In the genomic region with DNA sequence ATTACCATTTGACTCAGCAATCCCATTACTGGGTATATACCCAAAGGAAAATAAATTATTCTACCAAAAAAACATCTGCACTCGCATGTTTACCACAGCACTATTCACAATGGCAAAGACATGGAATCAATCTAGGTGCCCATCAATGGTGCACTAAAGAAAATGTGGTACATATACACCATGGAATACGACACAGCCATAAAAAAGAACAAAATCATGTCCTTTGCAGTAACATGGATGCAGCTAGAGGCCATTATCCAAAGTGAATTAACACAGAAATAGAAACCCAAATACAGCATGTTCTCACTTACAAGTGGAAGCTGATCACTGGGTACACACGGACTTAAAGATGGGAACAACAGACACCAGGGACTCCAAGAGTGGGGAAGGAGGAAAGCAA, we compare ENCODE assay signal across 27 cellular contexts. TPM values are rescaled to one million over a fixed set of nuclear protein-coding genes. Genes with fewer than 3 reads are reported as not detected.
A peak's percentile ranks its signal among the peaks of the same experiment; 100 is the strongest.
DNase-seq lines count a peak whose midpoint lies in the region; ATAC-seq and TF ChIP-seq lines count a peak whose summit lies in the region.
"Had no signal": no experiment of that assay in that cellular context is flagged by ENCODE, and none has a peak within 500 bp of the region (broad histone marks: within the 10 kb centered on the region; RNA-seq: fewer than 3 reads in every experiment).

No MANE protein-coding gene starts in this region.

- no peak overlapping the region for H2AFZ ChIP-seq in OCI-LY7 (ENCODE audit: low read length)
- no peak overlapping the region for H2AFZ ChIP-seq in Karpas-422 (ENCODE audit: low read length)

- no peaks in the 10 kb centered on the region for H3K9me3 ChIP-seq in BLaER1
- no peaks in the 10 kb centered on the region for H3K9me3 ChIP-seq in OCI-LY7 (ENCODE audit: low read length)
- H3K9me3 ChIP-seq in A673 (ENCODE audit: low read depth, low read length, poor library complexity, severe bottlenecking), result no peaks in the 10 kb centered on the region
- no peaks in the 10 kb centered on the region for H3K9me3 ChIP-seq in Karpas-422 (ENCODE audit: low read length)
- H3K9me3 ChIP-seq: neutrophil, spleen, uterus had no signal

- no peak for ATAC-seq in memory B cell (ENCODE audit: low read depth)
- ATAC-seq: foreskin keratinocyte, PC-3, T-helper 17 cell had no signal

- POLR2A ChIA-PET in OCI-LY7 (lab: Charles Lee) (interaction anchor here (0.6 kb wide), 1 partner anchor 316 kb away, joined by 3 read pairs; no protein-coding TSS in a partner anchor), A673 (lab: Charles Lee; ENCODE audit: low non-redundant PET) (no interaction called here)

- H3K4me3 Mint-ChIP-seq in activated CD4-positive, alpha-beta T cell treated with anti-CD3 and anti-CD28 coated beads, Interleukin-2, amount 10 ng/mL, durations not matched to agents 24 days and 14 days, result peak overlapping the region; percentile 45
- H3K4me3 Mint-ChIP-seq in memory B cell, result peak overlapping the region; percentile 18

- DNase-seq in activated CD4-positive, alpha-beta T cell treated with anti-CD3 and anti-CD28 coated beads, Interleukin-2, amount 10 ng/mL, durations not matched to agents 24 days and 14 days, result no peak
- DNase-seq in activated CD4-positive, alpha-beta T cell treated with anti-CD3 and anti-CD28 coated beads for 48 hours, result no peak
- DNase-seq in OCI-LY7 (ENCODE audit: low spot score) (no peak), memory B cell (ENCODE audit: low spot score in 2 of 2) (no peak), A673 (ENCODE audit: low spot score) (no peak), Karpas-422 (no peak), NCI-H1694 (lab: John Stamatoyannopoulos, UW) (no peak)
- DNase-seq: activated CD8-positive, alpha-beta memory T cell treated with anti-CD3 and anti-CD28 coated beads, Interleukin-2, amount 50 U/mL, for 4 hours; C1 segment of cervical spinal cord; dorsolateral prefrontal cortex; foreskin keratinocyte; H9; Kasumi-1; kidney glomerular epithelial cell; mesenchymal stem cell; NCI-H1105 treated with DMSO at 0.1 percent for 48 hours; NCI-H2107; NCI-H748 treated with DMSO at 0.1 percent for 48 hours; PC-3; SIG-M5; spleen; substantia nigra; T-helper 17 cell; uterus had no signal

- BruUV-seq in OCI-LY7 (replicated peaks; lab: Mats Ljungman, UMichigan), result no TSS peak
- BruUV-seq in A673 (replicated peaks; lab: Mats Ljungman, UMichigan), result no TSS peak

- H3K4me3 ChIP-seq in BLaER1 (no peak overlapping the region), OCI-LY7 (ENCODE audit: low read depth, low read length, poor library complexity, severe bottlenecking) (no peak overlapping the region), A673 (ENCODE audit: low read depth, low read length, poor library complexity, severe bottlenecking) (no peak overlapping the region), Karpas-422 (ENCODE audit: low read length) (no peak overlapping the region)
- H3K4me3 ChIP-seq: spleen, uterus had no signal

- H3K27me3 ChIP-seq in BLaER1, result no peaks in the 10 kb centered on the region
- H3K27me3 ChIP-seq in A673 (replicated peaks; ENCODE audit: insufficient read depth, low read depth, low read length, poor library complexity), result no peaks in the 10 kb centered on the region
- H3K27me3 ChIP-seq in Karpas-422 (ENCODE audit: low read length), result no peaks in the 10 kb centered on the region
- H3K27me3 ChIP-seq: dorsolateral prefrontal cortex, foreskin keratinocyte, neutrophil, spleen, uterus had no signal

- H3K36me3 Mint-ChIP-seq in activated CD4-positive, alpha-beta T cell treated with anti-CD3 and anti-CD28 coated beads, Interleukin-2, amount 10 ng/mL, durations not matched to agents 24 days and 14 days (ENCODE audit: low read depth), result peaks cover 12% of the 10 kb centered on the region
- peaks cover 7% of the 10 kb centered on the region for H3K36me3 Mint-ChIP-seq in memory B cell

- H4K20me1 ChIP-seq in BLaER1, result 0 out of 2 replicates have a peak, but pooled peaks cover 7% of the 10 kb centered on the region
- no peaks in the 10 kb centered on the region for H4K20me1 ChIP-seq in OCI-LY7 (ENCODE audit: insufficient read depth, low read length)
- no peaks in the 10 kb centered on the region for H4K20me1 ChIP-seq in Karpas-422 (ENCODE audit: insufficient read depth, low read depth, low read length)

- H3K4me2 ChIP-seq in BLaER1 (peak overlapping the region; percentile 88), OCI-LY7 (ENCODE audit: low read length) (peak overlapping the region; percentile 75; the same call in 1 of the 2 replicates), Karpas-422 (ENCODE audit: low read depth, low read length, poor library complexity, severe bottlenecking) (no peak overlapping the region)

- H3K9me2 ChIP-seq in OCI-LY7 (ENCODE audit: insufficient read depth, low read length) (no peaks in the 10 kb centered on the region), Karpas-422 (replicated peaks; ENCODE audit: insufficient read depth, low read length) (no peaks in the 10 kb centered on the region)

- intact Hi-C loops in activated CD4-positive, alpha-beta T cell treated with anti-CD3 and anti-CD28 coated beads, Interleukin-2, amount 10 ng/mL, durations not matched to agents 24 days and 14 days (cut with micrococcal nuclease), result loop anchor here (5.0 kb wide), 2 partner anchors 366 to 986 kb away; a partner anchor contains a TSS
- intact Hi-C loops in OCI-LY7 (cut with micrococcal nuclease; ENCODE audit: unreplicated experiment), result loop anchor here (5.0 kb wide), 1 partner anchor 121 kb away; a partner anchor contains a TSS
- intact Hi-C loops in A673 (cut with micrococcal nuclease; ENCODE audit: unreplicated experiment), result loop anchor here (10.0 kb wide), 1 partner anchor 284 kb away; no protein-coding TSS in a partner anchor

- H3K4me1 Mint-ChIP-seq in activated CD4-positive, alpha-beta T cell treated with anti-CD3 and anti-CD28 coated beads, Interleukin-2, amount 10 ng/mL, durations not matched to agents 24 days and 14 days, result peaks cover 17% of the 10 kb centered on the region
- H3K4me1 Mint-ChIP-seq in memory B cell, result peaks cover 16% of the 10 kb centered on the region

- H3K27ac Mint-ChIP-seq in activated CD4-positive, alpha-beta T cell treated with anti-CD3 and anti-CD28 coated beads, Interleukin-2, amount 10 ng/mL, durations not matched to agents 24 days and 14 days, result no peak overlapping the region
- H3K27ac Mint-ChIP-seq in memory B cell, result no peak overlapping the region
- H3K27ac Mint-ChIP-seq: H9, T-helper 17 cell had no signal

- H3K4me1 ChIP-seq in BLaER1 (peaks cover 26% of the 10 kb centered on the region), OCI-LY7 (ENCODE audit: insufficient read depth, low read length, poor library complexity, severe bottlenecking) (peaks cover 15% of the 10 kb centered on the region), A673 (ENCODE audit: insufficient read depth, low read length, poor library complexity, severe bottlenecking) (peaks cover 12% of the 10 kb centered on the region), Karpas-422 (ENCODE audit: low read length) (peaks cover 14% of the 10 kb centered on the region)
- H3K4me1 ChIP-seq: uterus had no signal

- H3K9ac ChIP-seq in BLaER1 (no peak overlapping the region), Karpas-422 (ENCODE audit: low read length) (no peak overlapping the region)

- no peaks in the 10 kb centered on the region for H3K27me3 Mint-ChIP-seq in activated CD4-positive, alpha-beta T cell treated with anti-CD3 and anti-CD28 coated beads, Interleukin-2, amount 10 ng/mL, durations not matched to agents 24 days and 14 days
- no peaks in the 10 kb centered on the region for H3K27me3 Mint-ChIP-seq in memory B cell
- H3K27me3 Mint-ChIP-seq: T-helper 17 cell had no signal

- H3K79me2 ChIP-seq in OCI-LY7 (ENCODE audit: insufficient read depth, low read depth, low read length) (peaks cover 64% of the 10 kb centered on the region), Karpas-422 (ENCODE audit: low read length) (peaks cover 64% of the 10 kb centered on the region)

- H3K36me3 ChIP-seq in BLaER1 (peaks cover 55% of the 10 kb centered on the region), OCI-LY7 (ENCODE audit: insufficient read depth, low read length) (peaks cover 54% of the 10 kb centered on the region), A673 (ENCODE audit: insufficient read depth, low read length, poor library complexity, severe bottlenecking) (peaks cover 15% of the 10 kb centered on the region), Karpas-422 (ENCODE audit: insufficient read depth, low read length) (peaks cover 34% of the 10 kb centered on the region; the same call in 1 of the 2 replicates)
- H3K36me3 ChIP-seq: uterus had no signal

- CTCF ChIA-PET in OCI-LY7 (lab: Charles Lee; ENCODE audit: unreplicated experiment), result no interaction called here
- CTCF ChIA-PET in A673 (lab: Charles Lee), result no interaction called here

- H3K9me3 Mint-ChIP-seq in activated CD4-positive, alpha-beta T cell treated with anti-CD3 and anti-CD28 coated beads, Interleukin-2, amount 10 ng/mL, durations not matched to agents 24 days and 14 days, result no peaks in the 10 kb centered on the region
- H3K9me3 Mint-ChIP-seq in memory B cell, result peaks cover 1% of the 10 kb centered on the region

- TF ChIP-seq CTCF in OCI-LY7 (conservative IDR thresholded peaks at IDR 0.05; ENCODE audit: low read length) (no peak), A673 (conservative IDR thresholded peaks at IDR 0.05; ENCODE audit: low read depth, low read length) (no peak)

- no peak overlapping the region for H3K27ac ChIP-seq in BLaER1
- no peak overlapping the region for H3K27ac ChIP-seq in OCI-LY7 (ENCODE audit: low read depth, low read length, poor library complexity, severe bottlenecking)
- H3K27ac ChIP-seq in A673 (ENCODE audit: low read depth, low read length, poor library complexity, severe bottlenecking), result no peak overlapping the region
- no peak overlapping the region for H3K27ac ChIP-seq in Karpas-422 (ENCODE audit: low read length)
- H3K27ac ChIP-seq: dorsolateral prefrontal cortex, epithelial cell of prostate, foreskin keratinocyte, neutrophil, spleen, uterus had no signal

RNA-seq across cellular contexts. Expression of a gene that starts 2.1 kb away (rescaled TPM):
- 46.6 and 47.9 TPM in 2 replicates for total RNA-seq in activated CD4-positive, alpha-beta T cell treated with anti-CD3 and anti-CD28 coated beads, Interleukin-2, amount 10 ng/mL, durations not matched to agents 24 days and 14 days
- total RNA-seq in OCI-LY7 (2014; rRNA removed; shearing (Covaris generic)), result 31.8 and 46.7 TPM in 2 replicates
- 36.7 and 45.0 TPM in 2 replicates for total RNA-seq in OCI-LY7 (2022)
- total RNA-seq in A673 (2021), result 54.0 and 55.1 TPM in 2 replicates
- total RNA-seq in Karpas-422 (2014; rRNA removed; shearing (Covaris generic); ENCODE audit: low replicate concordance), result 16.6 and 24.0 TPM in 2 replicates

RNA-seq across cellular contexts. Expression of a gene that starts 32.1 kb away (rescaled TPM):
- 18.0 and 19.7 TPM in 2 replicates for total RNA-seq in activated CD4-positive, alpha-beta T cell treated with anti-CD3 and anti-CD28 coated beads, Interleukin-2, amount 10 ng/mL, durations not matched to agents 24 days and 14 days
- total RNA-seq in OCI-LY7 (2014; rRNA removed; shearing (Covaris generic)), result 63.1 and 74.5 TPM in 2 replicates
- total RNA-seq in OCI-LY7 (2022), result 65.1 and 76.7 TPM in 2 replicates
- total RNA-seq in A673 (2021), result 116 and 119 TPM in 2 replicates
- 16.9 and 26.5 TPM in 2 replicates for total RNA-seq in Karpas-422 (2014; rRNA removed; shearing (Covaris generic); ENCODE audit: low replicate concordance)

RNA-seq across cellular contexts. Expression of a gene that starts 32.6 kb away (rescaled TPM):
- total RNA-seq in activated CD4-positive, alpha-beta T cell treated with anti-CD3 and anti-CD28 coated beads, Interleukin-2, amount 10 ng/mL, durations not matched to agents 24 days and 14 days, result 53.6 and 61.1 TPM in 2 replicates
- 57.7 and 71.7 TPM in 2 replicates for total RNA-seq in OCI-LY7 (2014; rRNA removed; shearing (Covaris generic))
- total RNA-seq in OCI-LY7 (2022), result 92.7 and 108 TPM in 2 replicates
- 86.7 and 97.6 TPM in 2 replicates for total RNA-seq in A673 (2021)
- 44.9 and 51.9 TPM in 2 replicates for total RNA-seq in Karpas-422 (2014; rRNA removed; shearing (Covaris generic); ENCODE audit: low replicate concordance)
